27 cellular contexts compared by ENCODE assay signal in the genomic region with DNA sequence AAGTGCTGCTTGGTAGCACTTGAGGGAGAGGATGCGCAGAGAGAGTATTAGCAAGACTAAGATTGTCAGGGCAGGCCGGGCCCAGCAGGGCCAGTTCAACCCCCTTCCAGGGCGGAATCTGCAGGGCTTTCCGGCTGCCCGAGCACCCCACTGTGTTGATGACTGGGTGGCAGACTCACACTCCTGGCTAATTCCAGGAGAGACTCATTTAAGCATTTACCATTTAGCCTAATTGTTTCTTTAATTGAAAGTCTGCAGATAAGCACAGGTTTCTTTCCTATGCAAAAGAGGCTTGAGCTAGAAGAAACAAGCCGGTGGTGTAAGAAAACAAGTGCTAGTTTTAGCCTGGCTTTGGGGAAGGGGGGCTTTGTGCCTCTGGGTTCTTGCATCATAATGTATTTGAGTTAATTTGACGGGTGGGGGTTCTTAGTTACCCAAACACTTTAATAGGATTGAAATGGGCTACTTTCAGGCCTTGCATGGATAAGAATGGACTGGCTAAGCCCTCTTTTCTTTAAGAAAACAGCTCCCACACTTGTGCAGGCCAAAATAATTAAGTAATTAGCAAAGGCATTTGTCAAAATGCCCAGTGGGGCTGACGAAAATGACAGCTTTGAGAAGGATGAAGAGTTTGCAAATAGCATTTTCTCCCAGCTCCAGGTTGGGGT.
DNase-seq lines count a peak whose midpoint lies in the region; ATAC-seq and TF ChIP-seq lines count a peak whose summit lies in the region.
"Had no signal": no experiment of that assay in that cellular context is flagged by ENCODE, and none has a peak within 500 bp of the region (broad histone marks: within the 10 kb centered on the region; RNA-seq: fewer than 3 reads in every experiment).

No MANE protein-coding gene starts in this region.

- no peak overlapping the region for H3K4me3 ChIP-seq in A673 (ENCODE audit: low read depth, low read length, poor library complexity, severe bottlenecking)
- peak overlapping the region; percentile 29; the same call in 1 of the 2 replicates for H3K4me3 ChIP-seq in HUES48 (ENCODE audit: low read depth, low read length)
- peak overlapping the region; percentile 16 for H3K4me3 ChIP-seq in iPS-18a (ENCODE audit: low read length)
- H3K4me3 ChIP-seq in left lung, result no peak overlapping the region
- H3K4me3 ChIP-seq: BLaER1 treated with 17β-estradiol and CSF1 and Interleukin-3, amounts not matched to agents 10 nM and 100 nM; body of pancreas; esophagus squamous epithelium; K562; SK-N-MC; upper lobe of left lung had no signal

- POLR2A ChIA-PET in A673 (lab: Charles Lee; ENCODE audit: low non-redundant PET) (interaction anchor here (0.5 kb wide), 1 partner anchor 15 kb away, joined by 3 read pairs; no protein-coding TSS in a partner anchor), WTC11 (lab: Charles Lee) (interaction anchor here (1.5 to 2.0 kb wide), 3 partner anchors 8 to 115 kb away, joined by 4 to 7 read pairs (median 4); no protein-coding TSS in a partner anchor)

- H3K9ac ChIP-seq in HUES48 (ENCODE audit: low read depth, low read length) (peak overlapping the region; percentile 71), iPS-18a (ENCODE audit: low read length) (peak overlapping the region; percentile 45)
- H3K9ac ChIP-seq: BLaER1 treated with 17β-estradiol and CSF1 and Interleukin-3, amounts not matched to agents 10 nM and 100 nM had no signal

- no TSS peak for BruUV-seq in A673 (replicated peaks; lab: Mats Ljungman, UMichigan)

- H3K36me3 ChIP-seq in A673 (ENCODE audit: insufficient read depth, low read length, poor library complexity, severe bottlenecking), result no peaks in the 10 kb centered on the region
- no peaks in the 10 kb centered on the region for H3K36me3 ChIP-seq in HUES48 (ENCODE audit: control insufficient read depth, insufficient read depth, low read length)
- H3K36me3 ChIP-seq in iPS-18a (ENCODE audit: control insufficient read depth, low read depth, low read length), result no peaks in the 10 kb centered on the region
- no peaks in the 10 kb centered on the region for H3K36me3 ChIP-seq in left lung
- H3K36me3 ChIP-seq: BLaER1 treated with 17β-estradiol and CSF1 and Interleukin-3, amounts not matched to agents 10 nM and 100 nM; esophagus squamous epithelium; upper lobe of left lung had no signal

- no peaks in the 10 kb centered on the region for H3K9me3 Mint-ChIP-seq in WTC11
- no peaks in the 10 kb centered on the region for H3K9me3 Mint-ChIP-seq in mesothelial cell of epicardium
- H3K9me3 Mint-ChIP-seq: activated naive CD8-positive, alpha-beta T cell treated with anti-CD3 and anti-CD28 coated beads, Interleukin-2, amount 10 ng/mL, durations not matched to agents 7 days and 5 days; effector memory CD8-positive, alpha-beta T cell; nephron had no signal

- peak; percentile 23 for DNase-seq in A673 (ENCODE audit: low spot score)
- peak; percentile 89 for DNase-seq in WTC11 (ENCODE audit: low spot score)
- no peak for DNase-seq in mesothelial cell of epicardium (ENCODE audit: low spot score in 2 of 2, unreplicated experiment in 2 of 2)
- DNase-seq in DMS 273 (lab: John Stamatoyannopoulos, UW; ENCODE audit: unreplicated experiment), result no peak
- no peak for DNase-seq in left lung
- DNase-seq in hypothalamus (lab: John Stamatoyannopoulos, UW), result no peak
- DNase-seq: activated CD4-positive, alpha-beta T cell treated with anti-CD3 and anti-CD28 coated beads, Interleukin-2, amount 50 U/mL, for 48 hours; activated effector memory CD4-positive, alpha-beta T cell treated with Interleukin-2 at 50 U/mL for 16 hours; activated naive CD8-positive, alpha-beta T cell treated with anti-CD3 and anti-CD28 coated beads, Interleukin-2, amount 10 ng/mL, durations not matched to agents 7 days and 5 days; body of pancreas; effector memory CD8-positive, alpha-beta T cell; EL; esophagus squamous epithelium; GOT3; left ventricle myocardium superior; NCI-H2029 treated with DMSO at 0.1 percent for 48 hours; posterior cingulate gyrus; RPMI8226; T-helper 2 cell had no signal

- H3K4me3 Mint-ChIP-seq in WTC11 (peak overlapping the region; percentile 42), mesothelial cell of epicardium (no peak overlapping the region)
- H3K4me3 Mint-ChIP-seq: activated naive CD8-positive, alpha-beta T cell treated with anti-CD3 and anti-CD28 coated beads, Interleukin-2, amount 10 ng/mL, durations not matched to agents 7 days and 5 days; effector memory CD8-positive, alpha-beta T cell; nephron had no signal

- H3K27ac Mint-ChIP-seq in WTC11 (peak overlapping the region; percentile 100), mesothelial cell of epicardium (no peak overlapping the region)
- H3K27ac Mint-ChIP-seq: activated naive CD8-positive, alpha-beta T cell treated with anti-CD3 and anti-CD28 coated beads, Interleukin-2, amount 10 ng/mL, durations not matched to agents 7 days and 5 days; effector memory CD8-positive, alpha-beta T cell had no signal

- peak; percentile 90 for ATAC-seq in WTC11
- ATAC-seq in left lung, result no peak
- ATAC-seq: body of pancreas; effector memory CD8-positive, alpha-beta T cell; K562; left ventricle myocardium superior had no signal

- no peak for TF ChIP-seq CTCF in A673 (conservative IDR thresholded peaks at IDR 0.05; ENCODE audit: low read depth, low read length)
- no peak for TF ChIP-seq CTCF in WTC11 (IDR thresholded peaks at IDR 0.05)
- TF ChIP-seq CTCF in mesothelial cell of epicardium (IDR thresholded peaks at IDR 0.05; ENCODE audit: unreplicated experiment), result no peak
- no peak for TF ChIP-seq CTCF in left lung (IDR thresholded peaks at IDR 0.05)

- H3K27me3 Mint-ChIP-seq in WTC11 (ENCODE audit: low read depth), result peaks cover 52% of the 10 kb centered on the region
- no peaks in the 10 kb centered on the region for H3K27me3 Mint-ChIP-seq in mesothelial cell of epicardium (ENCODE audit: low read depth)

- peaks cover 59% of the 10 kb centered on the region for H3K4me1 Mint-ChIP-seq in WTC11
- peaks cover 5% of the 10 kb centered on the region for H3K4me1 Mint-ChIP-seq in mesothelial cell of epicardium
- H3K4me1 Mint-ChIP-seq: activated naive CD8-positive, alpha-beta T cell treated with anti-CD3 and anti-CD28 coated beads, Interleukin-2, amount 10 ng/mL, durations not matched to agents 7 days and 5 days; nephron had no signal

- H3K27me3 ChIP-seq in A673 (replicated peaks; ENCODE audit: insufficient read depth, low read depth, low read length, poor library complexity) (no peaks in the 10 kb centered on the region), HUES48 (ENCODE audit: control insufficient read depth, insufficient read depth, low read length) (no peaks in the 10 kb centered on the region), iPS-18a (ENCODE audit: control insufficient read depth, insufficient read depth, low read length) (no peaks in the 10 kb centered on the region), left lung (no peaks in the 10 kb centered on the region)
- H3K27me3 ChIP-seq: BLaER1 treated with 17β-estradiol and CSF1 and Interleukin-3, amounts not matched to agents 10 nM and 100 nM; body of pancreas; esophagus squamous epithelium; upper lobe of left lung had no signal

- H3K4me1 ChIP-seq in A673 (ENCODE audit: insufficient read depth, low read length, poor library complexity, severe bottlenecking), result no peaks in the 10 kb centered on the region
- H3K4me1 ChIP-seq in HUES48 (ENCODE audit: control insufficient read depth, insufficient read depth, low read length), result peaks cover 24% of the 10 kb centered on the region
- peaks cover 24% of the 10 kb centered on the region for H3K4me1 ChIP-seq in iPS-18a (ENCODE audit: control insufficient read depth, low read depth, low read length)
- H3K4me1 ChIP-seq in left lung, result peaks cover 0 to 3% of the 10 kb centered on the region in 2 donors
- H3K4me1 ChIP-seq: body of pancreas, esophagus squamous epithelium, upper lobe of left lung had no signal

- intact Hi-C loops in A673 (cut with micrococcal nuclease; ENCODE audit: unreplicated experiment), result loop anchor here (10.0 kb wide), 1 partner anchor 396 kb away; no protein-coding TSS in a partner anchor
- intact Hi-C loops in left lung (cut with DNase I), result loop anchor here in 1 of 2 donors (10.0 kb wide), 1 partner anchor 166 kb away; no protein-coding TSS in a partner anchor

- CTCF ChIA-PET in A673 (lab: Charles Lee), result no interaction called here
- CTCF ChIA-PET in WTC11 (lab: Charles Lee), result interaction anchor here (0.5 to 3.0 kb wide), 11 partner anchors 8 to 208 kb away, joined by 3 to 25 read pairs (median 6); partner anchors contain the start of gene CYP26A1

- peaks cover 25% of the 10 kb centered on the region for H3K36me3 Mint-ChIP-seq in WTC11
- H3K36me3 Mint-ChIP-seq in mesothelial cell of epicardium, result no peaks in the 10 kb centered on the region
- H3K36me3 Mint-ChIP-seq: activated naive CD8-positive, alpha-beta T cell treated with anti-CD3 and anti-CD28 coated beads, Interleukin-2, amount 10 ng/mL, durations not matched to agents 7 days and 5 days had no signal

- H3K9me3 ChIP-seq in A673 (ENCODE audit: low read depth, low read length, poor library complexity, severe bottlenecking), result no peaks in the 10 kb centered on the region
- H3K9me3 ChIP-seq in HUES48 (ENCODE audit: control insufficient read depth, insufficient read depth, low read length), result 0 out of 2 replicates have a peak, but pooled peaks cover 2% of the 10 kb centered on the region
- no peaks in the 10 kb centered on the region for H3K9me3 ChIP-seq in iPS-18a (ENCODE audit: control insufficient read depth, low read depth, low read length)
- no peaks in the 10 kb centered on the region for H3K9me3 ChIP-seq in left lung
- H3K9me3 ChIP-seq: body of pancreas, esophagus squamous epithelium, upper lobe of left lung had no signal

- H3K27ac ChIP-seq in A673 (ENCODE audit: low read depth, low read length, poor library complexity, severe bottlenecking), result no peak overlapping the region
- H3K27ac ChIP-seq in HUES48 (ENCODE audit: low read depth, low read length), result peak overlapping the region; percentile 100
- peak overlapping the region; percentile 92 for H3K27ac ChIP-seq in iPS-18a (ENCODE audit: low read length)
- H3K27ac ChIP-seq in left lung, result no peak overlapping the region
- H3K27ac ChIP-seq: body of pancreas, esophagus squamous epithelium, SK-N-MC, upper lobe of left lung, VCaP had no signal

TF ChIP-seq in WTC11, 78 proteins besides CTCF, POLR2A, EP300 and RAD21 (continues in another document):
- TF ChIP-seq ZNF232 (CRISPR knock-in tag; IDR thresholded peaks at IDR 0.05) (0 out of 2 replicates have a peak, but pooled peaks have one; percentile 35), NR1H2 (CRISPR knock-in tag; IDR thresholded peaks at IDR 0.05) (no peak), SP1 (CRISPR knock-in tag; conservative IDR thresholded peaks at IDR 0.05) (peak; percentile 30)

Comparison
In these comparisons a context has a peak if more than half of its experiments do, and no peak if none do; other contexts are left out.
1. DNase-seq: peak in A673 (single experiment) and WTC11 (single experiment); none in mesothelial cell of epicardium (0 of 2), DMS 273 (single experiment), left lung (0 of 2) and hypothalamus (0 of 51).
2. H3K27ac ChIP-seq: peak in HUES48 (single experiment) and iPS-18a (single experiment); none in A673 (single experiment) and left lung (0 of 2).
3. H3K4me3 ChIP-seq: peak in HUES48 (single experiment) and iPS-18a (single experiment); none in A673 (single experiment) and left lung (0 of 2).